ENCODE assay signal across 29 cellular contexts in the genomic region with DNA sequence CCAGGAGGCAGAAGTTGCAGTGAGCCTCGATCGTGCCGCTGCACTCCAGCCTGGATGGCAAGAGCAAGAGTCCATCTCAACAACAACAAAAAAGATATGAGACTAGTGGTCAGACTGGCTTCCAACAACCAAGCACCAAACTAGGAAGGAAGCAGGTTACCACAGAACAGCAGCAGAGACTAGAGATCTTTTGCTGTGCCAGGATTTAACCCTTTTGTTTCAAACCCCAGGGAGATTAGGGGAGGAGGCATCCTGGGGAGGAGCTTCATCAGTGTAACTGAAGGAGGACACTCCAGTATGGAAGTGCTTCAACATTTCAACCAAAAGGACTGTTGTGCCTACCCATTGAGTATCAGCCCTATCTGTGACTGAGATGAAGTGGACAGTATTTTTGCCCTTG.
"Had no signal": no experiment of that assay in that cellular context is flagged by ENCODE, and none has a peak within 500 bp of the region (broad histone marks: within the 10 kb centered on the region; RNA-seq: fewer than 3 reads in every experiment).

No MANE protein-coding gene starts in this region.

- H3K27me3 ChIP-seq: neutrophil, right atrium auricular region, right lobe of liver, stomach, testis, thyroid gland, transverse colon, upper lobe of left lung, vagina had no signal

- H3K4me3 ChIP-seq: left ventricle myocardium inferior, lung, mucosa of descending colon, psoas muscle, right atrium auricular region, right lobe of liver, smooth muscle cell, stomach, testis, thyroid gland, transverse colon, upper lobe of left lung, vagina had no signal

- H3K9ac ChIP-seq: parathyroid adenoma had no signal

- H2AFZ ChIP-seq: parathyroid adenoma had no signal

- H3K4me2 ChIP-seq: smooth muscle cell had no signal

- H3K4me3 Mint-ChIP-seq: memory B cell; naive thymus-derived CD4-positive, alpha-beta T cell; natural killer cell treated with Interleukin-12 subunit alpha and Interleukin-12 subunit beta and Interleukin-15 and Interleukin-18, amount 100 ng/mL, for 72 hours; stimulated activated naive B cell treated with anti-CD40 and anti-IgM and Interleukin-4, amounts not matched to agents 10 μg/mL and 1 μg/mL and 100 μg/mL, for 72 hours had no signal

- DNase-seq: hypothalamus; kidney glomerular epithelial cell; left colon; left ventricle myocardium inferior; midbrain; mucosa of descending colon; naive thymus-derived CD4-positive, alpha-beta T cell; occipital lobe; psoas muscle; right lobe of liver; stimulated activated CD4-positive, alpha-beta T cell treated with anti-CD3 and anti-CD28 coated beads, Interleukin-1b, Interleukin-23, amount 100 ng/mL, for 48 hours; stimulated activated CD4-positive, alpha-beta T cell treated with anti-CD3 and anti-CD28 coated beads, Interleukin-2, amount 100 ng/mL, for 48 hours; stimulated activated CD4-positive, alpha-beta T cell treated with anti-CD3 and anti-CD28 coated beads, Interleukin-4, amount 100 ng/mL, for 4 hours; stimulated activated CD8-positive, alpha-beta memory T cell treated with anti-CD3 and anti-CD28 coated beads, Interleukin-4, amount 100 ng/mL, for 48 hours; stimulated activated naive B cell treated with anti-CD40 and anti-IgM and Interleukin-4, amounts not matched to agents 10 μg/mL and 1 μg/mL and 100 μg/mL, for 72 hours; stimulated activated naive CD8-positive, alpha-beta T cell treated with anti-CD3 and anti-CD28 coated beads, Interleukin-15, Interleukin-2, amounts not matched to agents 100 U/mL and 50 U/mL, for 24 hours; stomach; testis; thyroid gland; transverse colon; upper lobe of left lung had no signal

- ATAC-seq: left colon; mucosa of descending colon; naive thymus-derived CD4-positive, alpha-beta T cell; natural killer cell treated with Interleukin-12 subunit alpha and Interleukin-12 subunit beta and Interleukin-15 and Interleukin-18, amount 100 ng/mL, for 72 hours; psoas muscle; right lobe of liver; stimulated activated naive B cell treated with anti-CD40 and anti-IgM and Interleukin-4, amounts not matched to agents 10 μg/mL and 1 μg/mL and 100 μg/mL, for 72 hours; stimulated activated naive CD8-positive, alpha-beta T cell treated with anti-CD3 and anti-CD28 coated beads, Interleukin-15, Interleukin-2, amounts not matched to agents 100 U/mL and 50 U/mL, for 24 hours had no signal

- H3K27me3 Mint-ChIP-seq: memory B cell; naive thymus-derived CD4-positive, alpha-beta T cell; natural killer cell treated with Interleukin-12 subunit alpha and Interleukin-12 subunit beta and Interleukin-15 and Interleukin-18, amount 100 ng/mL, for 72 hours; stimulated activated naive B cell treated with anti-CD40 and anti-IgM and Interleukin-4, amounts not matched to agents 10 μg/mL and 1 μg/mL and 100 μg/mL, for 72 hours had no signal

- H3K36me3 Mint-ChIP-seq: memory B cell; naive thymus-derived CD4-positive, alpha-beta T cell; natural killer cell treated with Interleukin-12 subunit alpha and Interleukin-12 subunit beta and Interleukin-15 and Interleukin-18, amount 100 ng/mL, for 72 hours; stimulated activated naive B cell treated with anti-CD40 and anti-IgM and Interleukin-4, amounts not matched to agents 10 μg/mL and 1 μg/mL and 100 μg/mL, for 72 hours had no signal

- H3K4me1 ChIP-seq: parathyroid adenoma, right lobe of liver, stomach, testis, thyroid gland, transverse colon, upper lobe of left lung, vagina had no signal

- H3K27ac ChIP-seq: left ventricle myocardium inferior, neutrophil, parathyroid adenoma, psoas muscle, right atrium auricular region, right lobe of liver, stomach, testis, thyroid gland, transverse colon, upper lobe of left lung, vagina had no signal

- H3K27ac Mint-ChIP-seq: memory B cell; naive thymus-derived CD4-positive, alpha-beta T cell; natural killer cell treated with Interleukin-12 subunit alpha and Interleukin-12 subunit beta and Interleukin-15 and Interleukin-18, amount 100 ng/mL, for 72 hours; stimulated activated naive B cell treated with anti-CD40 and anti-IgM and Interleukin-4, amounts not matched to agents 10 μg/mL and 1 μg/mL and 100 μg/mL, for 72 hours had no signal

- H3K9me3 Mint-ChIP-seq: memory B cell; stimulated activated naive B cell treated with anti-CD40 and anti-IgM and Interleukin-4, amounts not matched to agents 10 μg/mL and 1 μg/mL and 100 μg/mL, for 72 hours had no signal

- H3K9me3 ChIP-seq: left ventricle myocardium inferior, mucosa of descending colon, neutrophil, psoas muscle, right atrium auricular region, right lobe of liver, stomach, testis, thyroid gland, transverse colon, upper lobe of left lung, vagina had no signal

- H3K36me3 ChIP-seq: left ventricle myocardium inferior, neutrophil, right atrium auricular region, right lobe of liver, stomach, thyroid gland, transverse colon, upper lobe of left lung, vagina had no signal

- H3K4me1 Mint-ChIP-seq: memory B cell; naive thymus-derived CD4-positive, alpha-beta T cell; stimulated activated naive B cell treated with anti-CD40 and anti-IgM and Interleukin-4, amounts not matched to agents 10 μg/mL and 1 μg/mL and 100 μg/mL, for 72 hours had no signal
